Comparison of ENCODE assay signal across 8 cellular contexts in the genomic region with DNA sequence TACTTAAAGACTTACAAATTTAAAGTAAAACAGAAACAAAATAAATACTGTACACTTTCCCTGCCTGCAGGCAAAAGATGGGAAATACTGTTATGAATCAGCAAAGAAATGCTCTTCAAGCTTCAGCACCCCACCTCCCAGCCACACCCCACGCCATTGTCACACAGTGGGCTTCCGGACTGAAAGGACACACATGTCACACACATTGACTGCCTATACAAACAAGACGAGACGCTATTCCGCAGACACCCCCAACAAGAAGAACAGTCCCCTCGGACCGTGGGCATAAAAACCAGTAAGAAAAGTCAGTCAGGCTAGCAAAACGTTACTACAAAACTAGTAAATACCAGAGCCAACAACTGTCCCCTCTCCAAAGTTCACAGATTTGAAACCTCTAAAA. TPM values are rescaled to one million over a fixed set of nuclear protein-coding genes. Genes with fewer than 3 reads are reported as not detected.
DNase-seq lines count a peak whose midpoint lies in the region; ATAC-seq, FAIRE-seq and TF ChIP-seq lines count a peak whose summit lies in the region.

No MANE protein-coding gene starts in this region.

- H3K27me3 ChIP-seq in bronchial epithelial cell (ENCODE audit: control insufficient read depth, insufficient read depth, low read length): no peaks in the 10 kb centered on the region

- H3K36me3 ChIP-seq in bronchial epithelial cell (ENCODE audit: control insufficient read depth, insufficient read depth, low read length): no peaks in the 10 kb centered on the region

- peak; percentile 18 for FAIRE-seq in bronchial epithelial cell (lab: Jason Lieb, UNC)

- no peak overlapping the region for H3K4me3 ChIP-seq in bronchial epithelial cell (ENCODE audit: low read depth, low read length)

- H3K36me3 Mint-ChIP-seq in chondrocyte (ENCODE audit: low read depth): peaks cover 8% of the 10 kb centered on the region

- H3K4me3 Mint-ChIP-seq in chondrocyte (ENCODE audit: unreplicated experiment): no peak overlapping the region

- H3K27me3 Mint-ChIP-seq in chondrocyte (ENCODE audit: low read depth): peaks cover 3% of the 10 kb centered on the region

- TF ChIP-seq CTCF in bronchial epithelial cell (IDR thresholded peaks at IDR 0.05; ENCODE audit: insufficient read depth, low read length, severe bottlenecking): no peak
- TF ChIP-seq CTCF in chondrocyte (IDR thresholded peaks at IDR 0.05): no peak

- H3K4me1 Mint-ChIP-seq in chondrocyte (ENCODE audit: low read depth): peaks cover 5% of the 10 kb centered on the region

- no peak for DNase-seq in bronchial epithelial cell (ENCODE audit: low read depth)
- DNase-seq in D341Med (ENCODE audit: low spot score): no peak
- no peak for DNase-seq in chondrocyte (ENCODE audit: low spot score)
- no peak for DNase-seq in DMS153 (lab: John Stamatoyannopoulos, UW)
- no peak for DNase-seq in KG1 (lab: John Stamatoyannopoulos, UW)

- H3K27ac Mint-ChIP-seq in chondrocyte (ENCODE audit: unreplicated experiment): no peak overlapping the region

- no peaks in the 10 kb centered on the region for H3K9me3 Mint-ChIP-seq in chondrocyte (ENCODE audit: low read depth)

- peak; percentile 94 for ATAC-seq in GM18499 (IDR thresholded peaks at IDR 0.05; ENCODE audit: insufficient read depth, unreplicated experiment)
- ATAC-seq in GM21423 (IDR thresholded peaks at IDR 0.05; ENCODE audit: unreplicated experiment): peak; percentile 93
- peak; percentile 85 for ATAC-seq in HG03521 (IDR thresholded peaks at IDR 0.05; ENCODE audit: unreplicated experiment)

RNA-seq across cellular contexts. Expression of gene PARP12, which starts 22.2 kb away (rescaled TPM):
- total RNA-seq in bronchial epithelial cell (9.2 and 13.3 TPM in 2 replicates), chondrocyte (6.8 to 9.8 TPM (median 8.7 TPM) in 3 replicates)
